14 cellular contexts compared by ENCODE assay signal in genomic region chr7:51154201-51154600, GRCh38.
"Had no signal": no experiment of that assay in that cellular context is flagged by ENCODE, and none has a peak within 500 bp of the region (broad histone marks: within the 10 kb centered on the region; RNA-seq: fewer than 3 reads in every experiment).

No MANE protein-coding gene starts in this region.

- H3K9me3 ChIP-seq: sigmoid colon, thoracic aorta had no signal

- H3K36me3 ChIP-seq: brain microvascular endothelial cell, sigmoid colon, thoracic aorta had no signal

- H3K27ac ChIP-seq: brain microvascular endothelial cell, sigmoid colon, thoracic aorta had no signal

- DNase-seq: activated CD4-positive, CD25-positive, alpha-beta regulatory T cell; activated naive CD4-positive, alpha-beta T cell treated with anti-CD3 and anti-CD28 coated beads, Interleukin-2, amount 50 U/mL, for 16 hours; activated T-cell treated with anti-CD3 and anti-CD28 coated beads, Interleukin-2, amount 50 U/mL, for 1 hour; brain microvascular endothelial cell; cerebellar nuclear complex; kidney; left ventricle myocardium superior; mesendoderm; sigmoid colon; stimulated activated CD8-positive, alpha-beta memory T cell treated with anti-CD3 and anti-CD28 coated beads, Interleukin-4, amount 100 ng/mL, for 48 hours; stimulated activated naive CD8-positive, alpha-beta T cell treated with anti-CD3 and anti-CD28 coated beads, Interleukin-15, Interleukin-2, amounts not matched to agents 100 U/mL and 50 U/mL, for 24 hours; T-helper 2 cell had no signal

- H3K27me3 ChIP-seq: sigmoid colon had no signal

- ATAC-seq: left ventricle myocardium superior; stimulated activated naive CD8-positive, alpha-beta T cell treated with anti-CD3 and anti-CD28 coated beads, Interleukin-15, Interleukin-2, amounts not matched to agents 100 U/mL and 50 U/mL, for 24 hours had no signal

- H3K4me1 Mint-ChIP-seq: neural crest cell had no signal

- H3K4me3 Mint-ChIP-seq: neural crest cell had no signal

- H3K4me3 ChIP-seq: sigmoid colon, thoracic aorta had no signal

- H3K4me1 ChIP-seq: sigmoid colon had no signal

- H3K9me3 Mint-ChIP-seq: neural crest cell had no signal
